In genomic region chr19:12880551-12881171, GRCh38 we compare ENCODE assay signal across 2 cellular contexts.
A peak's percentile ranks its signal among the peaks of the same experiment; 100 is the strongest.
TF ChIP-seq lines count a peak whose summit lies in the region.

No MANE protein-coding gene starts in this region.

TF ChIP-seq in HepG2, 621 proteins besides CTCF, POLR2A, EP300 and RAD21:
- TF ChIP-seq MBD4 (IDR thresholded peaks at IDR 0.05; ENCODE audit: borderline replicate concordance, low read length) (no peak), POLR2AphosphoS2 (IDR thresholded peaks at IDR 0.05; ENCODE audit: low read depth, low read length) (no peak), HMGXB3 (CRISPR knock-in tag; IDR thresholded peaks at IDR 0.05; ENCODE audit: borderline replicate concordance) (no peak), ZSCAN31 (CRISPR knock-in tag; IDR thresholded peaks at IDR 0.05; ENCODE audit: low read depth) (no peak), ZSCAN25 (CRISPR knock-in tag; IDR thresholded peaks at IDR 0.05) (no peak), PRDM10 (CRISPR knock-in tag; IDR thresholded peaks at IDR 0.05; ENCODE audit: low read depth) (peak; percentile 89), ZNF20 (CRISPR knock-in tag; IDR thresholded peaks at IDR 0.05) (no peak), ZNF264 (CRISPR knock-in tag; IDR thresholded peaks at IDR 0.05) (no peak)

TF ChIP-seq in GM12891, 5 proteins besides CTCF, POLR2A, EP300 and RAD21:
- TF ChIP-seq POLR2AphosphoS5 (IDR thresholded peaks at IDR 0.05; ENCODE audit: low read depth, low read length) (no peak), TAF1 (IDR thresholded peaks at IDR 0.05; ENCODE audit: low read depth, low read length) (no peak), POU2F2 (IDR thresholded peaks at IDR 0.05; ENCODE audit: low read depth, low read length) (no peak), SPI1 (IDR thresholded peaks at IDR 0.05; ENCODE audit: low read depth, low read length) (no peak), PAX5 (IDR thresholded peaks at IDR 0.05; ENCODE audit: insufficient read depth, low read length, severe bottlenecking) (no peak)
